Comparison of ENCODE assay signal across 28 cellular contexts in the genomic region with DNA sequence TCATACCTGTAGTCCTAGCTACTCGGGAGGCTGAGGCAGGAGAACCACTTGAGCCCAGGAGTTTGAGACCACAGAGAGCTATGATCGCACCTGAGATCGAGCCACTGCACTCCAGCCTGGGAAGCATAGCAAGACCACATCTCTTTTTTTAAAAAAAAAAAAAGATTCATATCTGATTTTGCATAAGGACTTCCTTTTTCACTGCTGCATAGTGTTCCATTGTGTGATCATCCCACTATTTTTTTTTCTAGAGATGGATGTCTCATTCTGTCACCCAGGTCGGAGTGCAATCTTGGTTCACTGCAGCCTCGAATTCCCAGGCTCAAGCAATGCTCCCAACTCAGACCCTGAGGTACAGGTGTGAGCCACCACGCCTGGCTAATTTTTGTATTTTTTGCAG.
"Had no signal": no experiment of that assay in that cellular context is flagged by ENCODE, and none has a peak within 500 bp of the region (broad histone marks: within the 10 kb centered on the region; RNA-seq: fewer than 3 reads in every experiment).

No MANE protein-coding gene starts in this region.

- H3K9me3 ChIP-seq: colonic mucosa, esophagus muscularis mucosa, esophagus squamous epithelium, gastrocnemius medialis, gastroesophageal sphincter, heart left ventricle, heart right ventricle had no signal

- FAIRE-seq: colon, endometrium, endothelial cell of umbilical vein, frontal cortex had no signal

- H3K4me1 ChIP-seq: colonic mucosa, foreskin keratinocyte, gastrocnemius medialis, gastroesophageal sphincter had no signal

- ATAC-seq: effector memory CD8-positive, alpha-beta T cell; esophagus mucosa; foreskin keratinocyte; gastrocnemius medialis; gastroesophageal sphincter; heart left ventricle; heart right ventricle had no signal

- H3K27me3 ChIP-seq: colonic mucosa, gastrocnemius medialis had no signal

- H3K4me3 ChIP-seq: colonic mucosa, coronary artery, dorsolateral prefrontal cortex, esophagus muscularis mucosa, esophagus squamous epithelium, gastrocnemius medialis, gastroesophageal sphincter, heart left ventricle, heart right ventricle had no signal

- H3K27ac ChIP-seq: colonic mucosa, coronary artery, dorsolateral prefrontal cortex, epithelial cell of prostate, esophagus muscularis mucosa, esophagus squamous epithelium, foreskin keratinocyte, gastrocnemius medialis, gastroesophageal sphincter, heart left ventricle, heart right ventricle had no signal

- DNase-seq: colonic mucosa; cortex of kidney; dermis blood vessel endothelial cell; dorsolateral prefrontal cortex; effector CD4-positive, alpha-beta T cell; effector CD8-positive, alpha-beta T cell; effector memory CD4-positive, alpha-beta T cell; effector memory CD8-positive, alpha-beta T cell; endodermal cell; erythroblast; esophagus squamous epithelium; foreskin fibroblast; foreskin keratinocyte; foreskin melanocyte; gastrocnemius medialis; glutamatergic neuron; head of caudate nucleus; heart left ventricle; heart right ventricle had no signal

- H3K36me3 ChIP-seq: colonic mucosa, esophagus muscularis mucosa, esophagus squamous epithelium, gastrocnemius medialis, gastroesophageal sphincter, heart left ventricle, heart right ventricle had no signal
